9 cellular contexts compared by ENCODE assay signal in genomic region chr3:50189274-50189673, GRCh38. TPM values are rescaled to one million over a fixed set of nuclear protein-coding genes. Genes with fewer than 3 reads are reported as not detected.
DNase-seq lines count a peak whose midpoint lies in the region; ATAC-seq, FAIRE-seq and TF ChIP-seq lines count a peak whose summit lies in the region.
"Had no signal": no experiment of that assay in that cellular context is flagged by ENCODE, and none has a peak within 500 bp of the region (broad histone marks: within the 10 kb centered on the region; RNA-seq: fewer than 3 reads in every experiment).

No MANE protein-coding gene starts in this region.

- H3K4me2 ChIP-seq in keratinocyte (ENCODE audit: control insufficient read depth, extremely low read depth, insufficient read depth, low read depth, low read length), result no peak overlapping the region

- no peak for TF ChIP-seq EP300 in Ishikawa (IDR thresholded peaks at IDR 0.05; ENCODE audit: borderline replicate concordance)

- TF ChIP-seq RAD21 in Ishikawa (IDR thresholded peaks at IDR 0.05; ENCODE audit: low read depth), result peak; percentile 99

- no TSS peak for BruUV-seq in MCF 10A (replicated peaks; lab: Mats Ljungman, UMichigan)

- H3K27ac ChIP-seq in keratinocyte (ENCODE audit: control insufficient read depth, insufficient read depth, low read length), result no peak overlapping the region

- POLR2A ChIA-PET in MCF 10A (lab: Yijun Ruan, JAX), result interaction anchor here (0.6 to 5.0 kb wide), 7 partner anchors 10 to 72 kb away, joined by 3 to 48 read pairs (median 4); no protein-coding TSS in a partner anchor

- peak; percentile 85 for TF ChIP-seq CTCF in MCF 10A (IDR thresholded peaks at IDR 0.05; ENCODE audit: unreplicated experiment)
- peak in 2 of 3 experiments; percentile 70 to 88 for TF ChIP-seq CTCF in keratinocyte (optimal IDR thresholded peaks at IDR 0.05 in 1 of 3, IDR thresholded peaks at IDR 0.05 in 1 of 3, conservative IDR thresholded peaks at IDR 0.05 in 1 of 3; ENCODE audit: extremely low read depth in 1 of 3, insufficient read depth in 2 of 3, low read length in 3 of 3)

- no peak overlapping the region for H3K27ac Mint-ChIP-seq in MCF 10A (ENCODE audit: low read depth, unreplicated experiment)

- dilution Hi-C loops in keratinocyte (cut with MboI; ENCODE audit: extremely low pct_ligation_motif_present, low sequenced_read_pairs), result no loop called here

- intact Hi-C loops in MCF 10A (cut with micrococcal nuclease), result loop anchor here (1.0 kb wide), 2 partner anchors 34 to 68 kb away; partner anchors contain the start of gene SEMA3F

- no peak overlapping the region for H2AFZ ChIP-seq in keratinocyte (ENCODE audit: control insufficient read depth, low read length)

- CTCF ChIA-PET in MCF 10A (lab: Yijun Ruan, JAX), result interaction anchor here (0.6 to 16.0 kb wide), 9 partner anchors 10 to 100 kb away, joined by 3 to 245 read pairs (median 5); no protein-coding TSS in a partner anchor

- peaks cover 11% of the 10 kb centered on the region for H4K20me1 ChIP-seq in keratinocyte (ENCODE audit: control insufficient read depth, extremely low read depth, insufficient read depth, low read length)

- no peak overlapping the region for H3K4me3 Mint-ChIP-seq in MCF 10A (ENCODE audit: unreplicated experiment)

- peaks cover 17% of the 10 kb centered on the region for H3K27me3 ChIP-seq in keratinocyte (ENCODE audit: control insufficient read depth, extremely low read depth, insufficient read depth, low read length)

- H3K79me2 ChIP-seq in keratinocyte (ENCODE audit: control insufficient read depth, insufficient read depth, low read length), result no peaks in the 10 kb centered on the region

- no peaks in the 10 kb centered on the region for H3K4me1 Mint-ChIP-seq in MCF 10A (ENCODE audit: insufficient read depth, unreplicated experiment)

- H3K9me3 Mint-ChIP-seq in MCF 10A (ENCODE audit: unreplicated experiment), result no peaks in the 10 kb centered on the region

- H3K4me1 ChIP-seq in keratinocyte (ENCODE audit: control insufficient read depth, extremely low read depth, insufficient read depth, low read length), result no peaks in the 10 kb centered on the region

- peaks cover 30% of the 10 kb centered on the region in 2 experiments for H3K36me3 ChIP-seq in keratinocyte (ENCODE audit: control insufficient read depth in 2 of 2, extremely low read depth in 1 of 2, insufficient read depth in 2 of 2, low read length in 2 of 2)

- H3K36me3 Mint-ChIP-seq in MCF 10A (ENCODE audit: insufficient read depth, unreplicated experiment), result peaks cover 38% of the 10 kb centered on the region

- no peak for FAIRE-seq in RCC 7860 (lab: Jason Lieb, UNC)
- peak; percentile 73 for FAIRE-seq in keratinocyte (lab: Jason Lieb, UNC)

- H3K27me3 Mint-ChIP-seq in MCF 10A (ENCODE audit: insufficient read depth, unreplicated experiment), result no peaks in the 10 kb centered on the region

- no peak overlapping the region for H3K4me3 ChIP-seq in keratinocyte (ENCODE audit: control insufficient read depth in 2 of 3, extremely low read depth in 1 of 3, insufficient read depth in 2 of 3, low read depth in 1 of 3, low read length in 3 of 3)

- DNase-seq in ELF-1 (ENCODE audit: low read depth, low spot score) (peak; percentile 78), RCC 7860 (ENCODE audit: low spot score) (peak; percentile 71), MCF 10A (ENCODE audit: unreplicated experiment) (peak; percentile 83), keratinocyte (ENCODE audit: low read depth, low spot score) (no peak)
- DNase-seq in stimulated activated CD4-positive, alpha-beta T cell treated with anti-CD3 and anti-CD28 coated beads, Interleukin-4, amount 100 ng/mL, for 24 hours, result peak; percentile 34

- H3K9me3 ChIP-seq in keratinocyte (ENCODE audit: control insufficient read depth, low read depth, low read length), result no peaks in the 10 kb centered on the region

- H3K9ac ChIP-seq in keratinocyte (ENCODE audit: control insufficient read depth, extremely low read depth, insufficient read depth, low read length), result no peak overlapping the region

- no peaks in the 10 kb centered on the region for H3K9me1 ChIP-seq in keratinocyte (ENCODE audit: control insufficient read depth, extremely low read depth, insufficient read depth, low read length)

- ATAC-seq in HG03280 (IDR thresholded peaks at IDR 0.05; ENCODE audit: unreplicated experiment) (no peak), GM21576 (IDR thresholded peaks at IDR 0.05; ENCODE audit: unreplicated experiment) (no peak)

TF ChIP-seq in Ishikawa, 13 proteins besides CTCF, POLR2A, EP300 and RAD21:
- no peak for TF ChIP-seq TAF1 (IDR thresholded peaks at IDR 0.05; ENCODE audit: low read depth)
- no peak for TF ChIP-seq REST (IDR thresholded peaks at IDR 0.05; ENCODE audit: low read depth)
- TF ChIP-seq MAX (IDR thresholded peaks at IDR 0.05), result 0 out of 2 replicates have a peak, but pooled peaks have one; percentile 31
- TF ChIP-seq ZBTB7A (IDR thresholded peaks at IDR 0.05; ENCODE audit: low read depth), result no peak
- no peak for TF ChIP-seq NFIC (IDR thresholded peaks at IDR 0.05)

RNA-seq across cellular contexts. Expression of gene GNAT1, which starts 2.1 kb away (rescaled TPM):
- 0.49 TPM in 1 of 2 replicates, not detected in the other for total RNA-seq in MCF 10A (2022)
- polyA plus RNA-seq in keratinocyte, result 0.05 to 0.12 TPM in 2 of 3 replicates, not detected in the other
- polyA plus RNA-seq in keratinocyte (2011; ENCODE audit: low read depth), result not detected
- not detected in 2 replicates for polyA plus RNA-seq in keratinocyte (2011; cell fraction: cytosol; rRNA removed)
- 0.40 and 0.56 TPM in 2 replicates for polyA plus RNA-seq in keratinocyte (2011; cell fraction: nucleus; rRNA removed)
- polyA plus RNA-seq in keratinocyte (2012; ENCODE audit: low replicate concordance), result not detected in 2 replicates
- polyA minus RNA-seq in keratinocyte, result 0.13 to 0.86 TPM in 2 of 3 replicates, not detected in the other
- polyA minus RNA-seq in keratinocyte (2011; cell fraction: cytosol; rRNA and poly(A)+ RNA removed), result not detected
- 0.32 and 0.47 TPM in 2 replicates for polyA minus RNA-seq in keratinocyte (2011; cell fraction: nucleus; rRNA and poly(A)+ RNA removed)
- total RNA-seq: activated CD8-positive, alpha-beta memory T cell treated with anti-CD3 and anti-CD28 coated beads for 36 hours had no signal

RNA-seq across cellular contexts. Expression of gene SLC38A3, which starts 15.8 kb away (rescaled TPM):
- not detected in 2 replicates for total RNA-seq in MCF 10A (2022)
- not detected in 3 replicates for polyA plus RNA-seq in keratinocyte
- polyA plus RNA-seq in keratinocyte (2011; ENCODE audit: low read depth), result 0.22 TPM
- polyA plus RNA-seq in keratinocyte (2011; cell fraction: cytosol; rRNA removed), result 0.02 and 0.12 TPM in 2 replicates
- polyA plus RNA-seq in keratinocyte (2011; cell fraction: nucleus; rRNA removed), result 0.12 and 0.36 TPM in 2 replicates
- polyA plus RNA-seq in keratinocyte (2012; ENCODE audit: low replicate concordance), result 0.39 TPM in 1 of 2 replicates, not detected in the other
- not detected in 3 replicates for polyA minus RNA-seq in keratinocyte
- polyA minus RNA-seq in keratinocyte (2011; cell fraction: cytosol; rRNA and poly(A)+ RNA removed), result not detected
- polyA minus RNA-seq in keratinocyte (2011; cell fraction: nucleus; rRNA and poly(A)+ RNA removed), result 0.32 TPM in 1 of 2 replicates, not detected in the other

RNA-seq across cellular contexts. Expression of gene SEMA3F, which starts 34.1 kb away (rescaled TPM):
- 34.6 and 51.5 TPM in 2 replicates for total RNA-seq in MCF 10A (2022)
- 72.8 to 115 TPM (median 102 TPM) in 3 replicates for polyA plus RNA-seq in keratinocyte
- polyA plus RNA-seq in keratinocyte (2011; ENCODE audit: low read depth), result 60.9 TPM
- 49.7 and 82.2 TPM in 2 replicates for polyA plus RNA-seq in keratinocyte (2011; cell fraction: cytosol; rRNA removed)
- 173 and 208 TPM in 2 replicates for polyA plus RNA-seq in keratinocyte (2011; cell fraction: nucleus; rRNA removed)
- 94.6 and 131 TPM in 2 replicates for polyA plus RNA-seq in keratinocyte (2012; ENCODE audit: low replicate concordance)
- 197 to 339 TPM (median 220 TPM) in 3 replicates for polyA minus RNA-seq in keratinocyte
- polyA minus RNA-seq in keratinocyte (2011; cell fraction: cytosol; rRNA and poly(A)+ RNA removed), result 180 TPM
- polyA minus RNA-seq in keratinocyte (2011; cell fraction: nucleus; rRNA and poly(A)+ RNA removed), result 209 and 249 TPM in 2 replicates

RNA-seq across cellular contexts. Expression of gene GNAI2, which starts 46.7 kb away (rescaled TPM):
- 122 and 123 TPM in 2 replicates for total RNA-seq in MCF 10A (2022)
- polyA plus RNA-seq in keratinocyte, result 268 to 419 TPM (median 341 TPM) in 3 replicates
- polyA plus RNA-seq in keratinocyte (2011; ENCODE audit: low read depth), result 90.9 TPM
- polyA plus RNA-seq in keratinocyte (2011; cell fraction: cytosol; rRNA removed), result 360 and 497 TPM in 2 replicates
- 163 and 215 TPM in 2 replicates for polyA plus RNA-seq in keratinocyte (2011; cell fraction: nucleus; rRNA removed)
- 96.9 and 241 TPM in 2 replicates for polyA plus RNA-seq in keratinocyte (2012; ENCODE audit: low replicate concordance)
- 357 to 545 TPM (median 495 TPM) in 3 replicates for polyA minus RNA-seq in keratinocyte
- polyA minus RNA-seq in keratinocyte (2011; cell fraction: cytosol; rRNA and poly(A)+ RNA removed), result 236 TPM
- 63.3 and 89.7 TPM in 2 replicates for polyA minus RNA-seq in keratinocyte (2011; cell fraction: nucleus; rRNA and poly(A)+ RNA removed)
